Comparison of ENCODE assay signal across 28 cellular contexts in genomic region chr10:118998183-118998582, GRCh38. TPM values are rescaled to one million over a fixed set of nuclear protein-coding genes. Genes with fewer than 3 reads are reported as not detected.
"Had no signal": no experiment of that assay in that cellular context is flagged by ENCODE, and none has a peak within 500 bp of the region (broad histone marks: within the 10 kb centered on the region; RNA-seq: fewer than 3 reads in every experiment).

No MANE protein-coding gene starts in this region.

- H3K36me3 ChIP-seq: stomach, suprapubic skin, thoracic aorta, thyroid gland, tibial artery, tibial nerve, transverse colon, upper lobe of left lung, upper lobe of right lung, uterus, vagina had no signal

- H3K27ac Mint-ChIP-seq: stimulated activated effector memory CD8-positive, alpha-beta T cell treated with anti-CD3 and anti-CD28 coated beads, Interleukin-12 subunit alpha, Interleukin-12 subunit beta, amount 100 ng/mL, for 72 hours; stimulated activated memory B cell treated with anti-CD40 and anti-IgM and Interleukin-4, amounts not matched to agents 10 μg/mL and 1 μg/mL and 100 μg/mL, for 72 hours; stimulated activated naive B cell treated with anti-CD40 and anti-IgM and Interleukin-4, amounts not matched to agents 10 μg/mL and 1 μg/mL and 100 μg/mL, for 72 hours; stimulated activated naive CD8-positive, alpha-beta T cell treated with anti-CD3 and anti-CD28 coated beads, Interleukin-15, amount 100 ng/mL, for 72 hours; stimulated activated naive CD8-positive, alpha-beta T cell treated with anti-CD3 and anti-CD28 coated beads, Interleukin-15, Interleukin-2, amounts not matched to agents 100 ng/mL and 50 ng/mL, for 24 hours; type B pancreatic cell had no signal

- H3K27me3 ChIP-seq: suprapubic skin, testis, thyroid gland, tibial artery, tibial nerve, transverse colon, upper lobe of left lung, upper lobe of right lung, uterus, vagina had no signal

- ATAC-seq: stimulated activated effector memory CD8-positive, alpha-beta T cell treated with anti-CD3 and anti-CD28 coated beads, Interleukin-12 subunit alpha, Interleukin-12 subunit beta, amount 100 ng/mL, for 72 hours; stimulated activated memory B cell treated with anti-CD40 and anti-IgM and Interleukin-4, amounts not matched to agents 10 μg/mL and 1 μg/mL and 100 μg/mL, for 72 hours; stimulated activated naive B cell treated with anti-CD40 and anti-IgM and Interleukin-4, amounts not matched to agents 10 μg/mL and 1 μg/mL and 100 μg/mL, for 72 hours; stimulated activated naive CD8-positive, alpha-beta T cell treated with anti-CD3 and anti-CD28 coated beads, Interleukin-15, amount 100 ng/mL, for 72 hours; stimulated activated naive CD8-positive, alpha-beta T cell treated with anti-CD3 and anti-CD28 coated beads, Interleukin-15, Interleukin-2, amounts not matched to agents 100 U/mL and 50 U/mL, for 24 hours; upper lobe of right lung had no signal

- H3K36me3 Mint-ChIP-seq: stimulated activated effector memory CD8-positive, alpha-beta T cell treated with anti-CD3 and anti-CD28 coated beads, Interleukin-12 subunit alpha, Interleukin-12 subunit beta, amount 100 ng/mL, for 72 hours; stimulated activated memory B cell treated with anti-CD40 and anti-IgM and Interleukin-4, amounts not matched to agents 10 μg/mL and 1 μg/mL and 100 μg/mL, for 72 hours; stimulated activated naive B cell treated with anti-CD40 and anti-IgM and Interleukin-4, amounts not matched to agents 10 μg/mL and 1 μg/mL and 100 μg/mL, for 72 hours; type B pancreatic cell had no signal

- H3K9me3 Mint-ChIP-seq: stimulated activated effector memory CD8-positive, alpha-beta T cell treated with anti-CD3 and anti-CD28 coated beads, Interleukin-12 subunit alpha, Interleukin-12 subunit beta, amount 100 ng/mL, for 72 hours; stimulated activated naive CD8-positive, alpha-beta T cell treated with anti-CD3 and anti-CD28 coated beads, Interleukin-15, amount 100 ng/mL, for 72 hours; stimulated activated naive CD8-positive, alpha-beta T cell treated with anti-CD3 and anti-CD28 coated beads, Interleukin-15, Interleukin-2, amounts not matched to agents 100 ng/mL and 50 ng/mL, for 24 hours; type B pancreatic cell had no signal

- H3K4me1 Mint-ChIP-seq: stimulated activated effector memory CD8-positive, alpha-beta T cell treated with anti-CD3 and anti-CD28 coated beads, Interleukin-12 subunit alpha, Interleukin-12 subunit beta, amount 100 ng/mL, for 72 hours; stimulated activated memory B cell treated with anti-CD40 and anti-IgM and Interleukin-4, amounts not matched to agents 10 μg/mL and 1 μg/mL and 100 μg/mL, for 72 hours; stimulated activated naive B cell treated with anti-CD40 and anti-IgM and Interleukin-4, amounts not matched to agents 10 μg/mL and 1 μg/mL and 100 μg/mL, for 72 hours; stimulated activated naive CD8-positive, alpha-beta T cell treated with anti-CD3 and anti-CD28 coated beads, Interleukin-15, amount 100 ng/mL, for 72 hours had no signal

- H3K4me3 ChIP-seq: stomach, suprapubic skin, testis, thoracic aorta, thyroid gland, tibial artery, tibial nerve, transverse colon, upper lobe of left lung, upper lobe of right lung, uterus, vagina had no signal

- H3K4me3 Mint-ChIP-seq: stimulated activated effector memory CD8-positive, alpha-beta T cell treated with anti-CD3 and anti-CD28 coated beads, Interleukin-12 subunit alpha, Interleukin-12 subunit beta, amount 100 ng/mL, for 72 hours; stimulated activated memory B cell treated with anti-CD40 and anti-IgM and Interleukin-4, amounts not matched to agents 10 μg/mL and 1 μg/mL and 100 μg/mL, for 72 hours; stimulated activated naive B cell treated with anti-CD40 and anti-IgM and Interleukin-4, amounts not matched to agents 10 μg/mL and 1 μg/mL and 100 μg/mL, for 72 hours; stimulated activated naive CD8-positive, alpha-beta T cell treated with anti-CD3 and anti-CD28 coated beads, Interleukin-15, amount 100 ng/mL, for 72 hours; stimulated activated naive CD8-positive, alpha-beta T cell treated with anti-CD3 and anti-CD28 coated beads, Interleukin-15, Interleukin-2, amounts not matched to agents 100 ng/mL and 50 ng/mL, for 24 hours; type B pancreatic cell had no signal

- DNase-seq: stimulated activated CD4-positive, alpha-beta T cell treated with anti-CD3 and anti-CD28 coated beads, Interleukin-2, amount 100 ng/mL, for 48 hours; stimulated activated CD4-positive, alpha-beta T cell treated with anti-CD3 and anti-CD28 coated beads, Interleukin-4, amount 100 ng/mL, for 1 hour; stimulated activated CD4-positive, alpha-beta T cell treated with anti-CD3 and anti-CD28 coated beads, Interleukin-4, amount 100 ng/mL, for 24 hours; stimulated activated CD4-positive, alpha-beta T cell treated with anti-CD3 and anti-CD28 coated beads, Interleukin-4, amount 100 ng/mL, for 4 hours; stimulated activated CD8-positive, alpha-beta memory T cell treated with anti-CD3 and anti-CD28 coated beads, Interleukin-4, amount 100 ng/mL, for 48 hours; stimulated activated naive B cell treated with anti-CD40 and anti-IgM and Interleukin-4, amounts not matched to agents 10 μg/mL and 1 μg/mL and 100 μg/mL, for 72 hours; stimulated activated naive CD4-positive, alpha-beta T cell; stimulated activated naive CD4-positive, alpha-beta T cell treated with Interleukin-2 at 50 U/mL for 16 hours; stimulated activated naive CD8-positive, alpha-beta T cell treated with anti-CD3 and anti-CD28 coated beads, Interleukin-15, amount 100 ng/mL, for 72 hours; stimulated activated naive CD8-positive, alpha-beta T cell treated with anti-CD3 and anti-CD28 coated beads, Interleukin-15, Interleukin-2, amounts not matched to agents 100 U/mL and 50 U/mL, for 24 hours; stomach; substantia nigra; testis; thyroid gland; tibial artery; transverse colon; trophoblast cell; upper lobe of left lung; upper lobe of right lung; uterus had no signal

- H3K27me3 Mint-ChIP-seq: type B pancreatic cell had no signal

RNA-seq across cellular contexts. Expression of gene NANOS1, which starts 31.3 kb away (rescaled TPM):
- total RNA-seq: vagina had no signal
